8 cellular contexts compared by ENCODE assay signal in genomic region chr2:101831351-101831865, GRCh38.
DNase-seq lines count a peak whose midpoint lies in the region; ATAC-seq and TF ChIP-seq lines count a peak whose summit lies in the region.

No MANE protein-coding gene starts in this region.

- H3K4me3 ChIP-seq in AG04449 (ENCODE audit: low read depth, low read length) (no peak overlapping the region), muscle layer of colon (ENCODE audit: low read depth in 1 of 2, low read length in 2 of 2) (no peak overlapping the region)

- peak; percentile 78 for ATAC-seq in GM18502 (IDR thresholded peaks at IDR 0.05; ENCODE audit: poor library complexity, unreplicated experiment)
- peak; percentile 58 for ATAC-seq in HG03097 (IDR thresholded peaks at IDR 0.05; ENCODE audit: low FRiP score, unreplicated experiment)
- ATAC-seq in stimulated activated effector memory CD8-positive, alpha-beta T cell treated with anti-CD3 and anti-CD28 coated beads, Interleukin-12 subunit alpha, Interleukin-12 subunit beta, amount 100 ng/mL, for 72 hours: peak; percentile 80

- POLR2A ChIA-PET in AG04449 (lab: Yijun Ruan, JAX): interaction anchor here (1.2 kb wide), 1 partner anchor 356 kb away, joined by 3 read pairs; the partner anchor contains the start of gene RFX8

- peaks cover 30% of the 10 kb centered on the region for H3K36me3 ChIP-seq in muscle layer of colon (ENCODE audit: insufficient read depth, low read length)

- no peaks in the 10 kb centered on the region for H3K27me3 ChIP-seq in muscle layer of colon (ENCODE audit: control insufficient read depth in 1 of 2, insufficient read depth in 2 of 2, low read length in 2 of 2)

- H3K27ac ChIP-seq in muscle layer of colon (ENCODE audit: low read depth, low read length): peak overlapping the region; percentile 30

- TF ChIP-seq CTCF in AG04449 (IDR thresholded peaks at IDR 0.05; ENCODE audit: insufficient read depth, low read length, missing control alignments) (peak; percentile 84), endothelial cell (IDR thresholded peaks at IDR 0.05; ENCODE audit: unreplicated experiment) (peak; percentile 67)

- peaks cover 55% of the 10 kb centered on the region for H3K36me3 Mint-ChIP-seq in endothelial cell (ENCODE audit: low read depth, unreplicated experiment)
- peaks cover 51% of the 10 kb centered on the region for H3K36me3 Mint-ChIP-seq in stimulated activated effector memory CD8-positive, alpha-beta T cell treated with anti-CD3 and anti-CD28 coated beads, Interleukin-12 subunit alpha, Interleukin-12 subunit beta, amount 100 ng/mL, for 72 hours

- DNase-seq in AG04449 (ENCODE audit: low read depth, low spot score) (no peak), NCI-H82 (lab: John Stamatoyannopoulos, UW) (peak; percentile 81), endothelial cell (ENCODE audit: low spot score) (peak; percentile 73)
- peak; percentile 14 for DNase-seq in activated CD8-positive, alpha-beta memory T cell treated with anti-CD3 and anti-CD28 coated beads, Interleukin-2, amount 50 U/mL, for 1 hour (ENCODE audit: extremely low read depth)
- peak; percentile 40 to 75 for DNase-seq in stimulated activated effector memory CD8-positive, alpha-beta T cell treated with anti-CD3 and anti-CD28 coated beads, Interleukin-12 subunit alpha, Interleukin-12 subunit beta, amount 100 ng/mL, for 72 hours (ENCODE audit: low spot score in 2 of 2)

- no peak overlapping the region for H3K9ac ChIP-seq in muscle layer of colon (ENCODE audit: low read length)

- CTCF ChIA-PET in AG04449 (lab: Yijun Ruan, JAX): interaction anchor here (0.6 to 13.9 kb wide), 56 partner anchors 9 to 493 kb away, joined by 3 to 127 read pairs (median 4); partner anchors contain the start of gene MAP4K4

- peaks cover 8% of the 10 kb centered on the region for H3K27me3 Mint-ChIP-seq in endothelial cell (ENCODE audit: unreplicated experiment)

- peaks cover 40% of the 10 kb centered on the region for H3K4me1 ChIP-seq in muscle layer of colon (ENCODE audit: insufficient read depth, low read length)

- no peaks in the 10 kb centered on the region for H3K9me3 Mint-ChIP-seq in endothelial cell (ENCODE audit: unreplicated experiment)
- H3K9me3 Mint-ChIP-seq in stimulated activated effector memory CD8-positive, alpha-beta T cell treated with anti-CD3 and anti-CD28 coated beads, Interleukin-12 subunit alpha, Interleukin-12 subunit beta, amount 100 ng/mL, for 72 hours: no peaks in the 10 kb centered on the region

- no peaks in the 10 kb centered on the region for H3K9me3 ChIP-seq in muscle layer of colon (ENCODE audit: low read length)

- H3K27ac Mint-ChIP-seq in endothelial cell (ENCODE audit: unreplicated experiment): no peak overlapping the region
- peak overlapping the region; percentile 48 for H3K27ac Mint-ChIP-seq in stimulated activated effector memory CD8-positive, alpha-beta T cell treated with anti-CD3 and anti-CD28 coated beads, Interleukin-12 subunit alpha, Interleukin-12 subunit beta, amount 100 ng/mL, for 72 hours

- H3K4me3 Mint-ChIP-seq in endothelial cell (ENCODE audit: unreplicated experiment): peak overlapping the region; percentile 42
- no peak overlapping the region for H3K4me3 Mint-ChIP-seq in stimulated activated effector memory CD8-positive, alpha-beta T cell treated with anti-CD3 and anti-CD28 coated beads, Interleukin-12 subunit alpha, Interleukin-12 subunit beta, amount 100 ng/mL, for 72 hours

- peaks cover 8% of the 10 kb centered on the region for H3K4me1 Mint-ChIP-seq in endothelial cell (ENCODE audit: unreplicated experiment)
- H3K4me1 Mint-ChIP-seq in stimulated activated effector memory CD8-positive, alpha-beta T cell treated with anti-CD3 and anti-CD28 coated beads, Interleukin-12 subunit alpha, Interleukin-12 subunit beta, amount 100 ng/mL, for 72 hours: peaks cover 48% of the 10 kb centered on the region
